ENCODE assay signal across 12 cellular contexts in genomic region chr1:208834346-208835081, GRCh38.
DNase-seq lines count a peak whose midpoint lies in the region; FAIRE-seq and TF ChIP-seq lines count a peak whose summit lies in the region.
"Had no signal": no experiment of that assay in that cellular context is flagged by ENCODE, and none has a peak within 500 bp of the region (broad histone marks: within the 10 kb centered on the region; RNA-seq: fewer than 3 reads in every experiment).

No MANE protein-coding gene starts in this region.

- peaks cover 2% of the 10 kb centered on the region for H3K4me1 ChIP-seq in fibroblast of lung (ENCODE audit: control insufficient read depth, extremely low read depth, insufficient read depth, low read length)

- H3K4me2 ChIP-seq in fibroblast of lung (ENCODE audit: extremely low read depth, insufficient read depth, low read length): no peak overlapping the region

- no peak for TF ChIP-seq POLR2A in GM12892 (IDR thresholded peaks at IDR 0.05; ENCODE audit: low read depth, low read length)

- peak; percentile 99 for DNase-seq in NCI-H1092 treated with DMSO at 0.1 percent for 48 hours (lab: John Stamatoyannopoulos, UW)
- DNase-seq in NCI-H748 treated with DMSO at 0.1 percent for 48 hours (lab: John Stamatoyannopoulos, UW): peak; percentile 80
- peak; percentile 1 to 47 for DNase-seq in fibroblast of lung (ENCODE audit: low read depth in 2 of 2)
- peak; percentile 65 for DNase-seq in retina
- DNase-seq in activated CD4-positive, alpha-beta T cell treated with anti-CD3 and anti-CD28 coated beads for 1 hour: no peak
- no peak for DNase-seq in GM12892 (ENCODE audit: insufficient read length)
- no peak for DNase-seq in activated CD4-positive, alpha-beta T cell treated with anti-CD3 and anti-CD28 coated beads, Interleukin-2, amount 50 U/mL, for 48 hours
- DNase-seq: activated CD4-positive, alpha-beta T cell treated with anti-CD3 and anti-CD28 coated beads, Interleukin-2, amount 10 ng/mL, durations not matched to agents 7 days and 5 days; activated gamma-delta T cell; MM.1S; stimulated activated CD4-positive, alpha-beta T cell treated with anti-CD3 and anti-CD28 coated beads, Interleukin-12 subunit alpha, Interleukin-12 subunit beta, amount 100 ng/mL, for 4 hours; T-helper 2 cell had no signal

- FAIRE-seq in GM12892 (lab: Jason Lieb, UNC): no peak

- no peak overlapping the region for H3K27ac ChIP-seq in fibroblast of lung (ENCODE audit: insufficient read depth, low read length)

- no peaks in the 10 kb centered on the region for H3K36me3 ChIP-seq in fibroblast of lung (ENCODE audit: control insufficient read depth, insufficient read depth, low read length)

- H2AFZ ChIP-seq in fibroblast of lung (ENCODE audit: low read length): no peak overlapping the region

- no peaks in the 10 kb centered on the region for H4K20me1 ChIP-seq in fibroblast of lung (ENCODE audit: control insufficient read depth, extremely low read depth, insufficient read depth, low read length)

- no peak overlapping the region for H3K4me3 ChIP-seq in fibroblast of lung (replicated peaks in 1 of 4; ENCODE audit: control extremely low read depth in 1 of 4, insufficient read depth in 1 of 4, low read depth in 3 of 4, low read length in 4 of 4)

- H3K9me3 ChIP-seq in fibroblast of lung (ENCODE audit: control insufficient read depth, insufficient read depth, low read depth, low read length): no peaks in the 10 kb centered on the region

- no peak overlapping the region for H3K9ac ChIP-seq in fibroblast of lung (ENCODE audit: insufficient read depth, low read length)

- H3K27me3 ChIP-seq in fibroblast of lung (ENCODE audit: control insufficient read depth, insufficient read depth, low read length): no peaks in the 10 kb centered on the region

- TF ChIP-seq CTCF in fibroblast of lung (conservative IDR thresholded peaks at IDR 0.05 in 1 of 2, IDR thresholded peaks at IDR 0.05 in 1 of 2; ENCODE audit: low read depth in 1 of 2, low read length in 2 of 2): no peak

- no peaks in the 10 kb centered on the region for H3K79me2 ChIP-seq in fibroblast of lung (ENCODE audit: control insufficient read depth, insufficient read depth, low read length)

Comparison
In these comparisons a context has a peak if more than half of its experiments do, and no peak if none do; other contexts are left out.
1. DNase-seq: peak in NCI-H1092 treated with DMSO at 0.1 percent for 48 hours (single experiment), NCI-H748 treated with DMSO at 0.1 percent for 48 hours (single experiment), fibroblast of lung (2 of 2) and retina (single experiment); none in activated CD4-positive, alpha-beta T cell treated with anti-CD3 and anti-CD28 coated beads for 1 hour (single experiment), GM12892 (single experiment) and activated CD4-positive, alpha-beta T cell treated with anti-CD3 and anti-CD28 coated beads, Interleukin-2, amount 50 U/mL, for 48 hours (0 of 2).